Comparison of ENCODE assay signal across 17 cellular contexts in genomic region chr1:16493731-16494130, GRCh38. TPM values are rescaled to one million over a fixed set of nuclear protein-coding genes. Genes with fewer than 3 reads are reported as not detected.
"Had no signal": no experiment of that assay in that cellular context is flagged by ENCODE, and none has a peak within 500 bp of the region (broad histone marks: within the 10 kb centered on the region; RNA-seq: fewer than 3 reads in every experiment).

No MANE protein-coding gene starts in this region.

RNA-seq across cellular contexts. Expression of gene RNU1-1, which starts 20.4 kb away (rescaled TPM):
- total RNA-seq: right atrium auricular region had no signal
- polyA plus RNA-seq: fibroblast of lung; heart right ventricle; mammary epithelial cell; naive thymus-derived CD4-positive, alpha-beta T cell; ovary; small intestine had no signal

RNA-seq across cellular contexts. Expression of gene SPATA21, which starts 56.5 kb away (rescaled TPM):
- total RNA-seq: esophagus mucosa; fibroblast of lung; frontal cortex; glomerular endothelial cell; heart right ventricle; left lobe of liver; lower leg skin; mammary epithelial cell; mesenteric fat pad; naive thymus-derived CD4-positive, alpha-beta T cell; neural crest cell; ovary; posterior vena cava; right atrium auricular region; suprapubic skin; thyroid gland had no signal
- polyA plus RNA-seq: fibroblast of lung; mammary epithelial cell; naive thymus-derived CD4-positive, alpha-beta T cell had no signal
